Comparison of ENCODE assay signal across 8 cellular contexts in genomic region chr9:85741875-85742629, GRCh38. TPM values are rescaled to one million over a fixed set of nuclear protein-coding genes. Genes with fewer than 3 reads are reported as not detected.
DNase-seq lines count a peak whose midpoint lies in the region; ATAC-seq and TF ChIP-seq lines count a peak whose summit lies in the region.

TSS of gene AGTPBP1 (minus strand) at chr9:85741954. CDS start at chr9:85712533, 29,421 bp downstream.

- no peaks in the 10 kb centered on the region for H3K4me1 ChIP-seq in prostate gland (replicated peaks)

- no peaks in the 10 kb centered on the region for H3K9me3 ChIP-seq in prostate gland

- WGBS in prostate gland, result 0% methylated on average over 35 of the region's 78 CpGs

- DNase-seq in GM13976 (ENCODE audit: low spot score) (peak; percentile 96), NCI-H146 (lab: John Stamatoyannopoulos, UW) (peak; percentile 87), amniotic epithelial cell (ENCODE audit: low read depth) (peak; percentile 85), left cardiac atrium (peak; percentile 97), prostate gland (ENCODE audit: low spot score) (peak; percentile 95), ureter (ENCODE audit: low spot score) (peak; percentile 94)

- ATAC-seq in HG02852 (IDR thresholded peaks at IDR 0.05; ENCODE audit: unreplicated experiment), result peak; percentile 81
- ATAC-seq in left cardiac atrium, result peak; percentile 98 to 99

- TF ChIP-seq CTCF in GM13976 (IDR thresholded peaks at IDR 0.05; ENCODE audit: borderline replicate concordance, control extremely low read depth, extremely low read depth, insufficient read depth, missing control alignments) (no peak), prostate gland (IDR thresholded peaks at IDR 0.05) (no peak)

- H3K4me3 ChIP-seq in prostate gland, result peak within 1 kb of the TSS; percentile 81 to 82

- peak within 1 kb of the TSS; percentile 84 to 86 for H3K27ac ChIP-seq in prostate gland

- H3K27me3 ChIP-seq in prostate gland (replicated peaks; ENCODE audit: insufficient read depth), result no peaks in the 10 kb centered on the region

- TF ChIP-seq POLR2A in prostate gland (IDR thresholded peaks at IDR 0.05), result peak; percentile 51

- no peaks in the 10 kb centered on the region for H3K36me3 ChIP-seq in prostate gland

- intact Hi-C loops in T-helper 1 cell treated with Interleukin-12 subunit alpha and Interleukin-12 subunit beta and Interleukin-4 antibody, amounts not matched to agents 30 ng/mL and 1 ng/mL, for 36 hours (cut with micrococcal nuclease), result loop anchor here (1.0 to 10.0 kb wide), 12 partner anchors 44 to 1820 kb away; partner anchors contain the start of genes GAS1, GOLM1, ISCA1 and KIF27
- intact Hi-C loops in left cardiac atrium (cut with DNase I), result no loop called here
- intact Hi-C loops in prostate gland (cut with DNase I), result no loop called here

- in situ Hi-C loops in GM13976 (cut with MboI; ENCODE audit: low sequenced_read_pairs, unreplicated experiment), result no loop called here

RNA-seq across cellular contexts. Expression of gene AGTPBP1, which starts in this region (rescaled TPM):
- 27.6 and 29.2 TPM in 2 replicates for total RNA-seq in T-helper 1 cell treated with Interleukin-12 subunit alpha and Interleukin-12 subunit beta and Interleukin-4 antibody, amounts not matched to agents 30 ng/mL and 1 ng/mL, for 36 hours
- 10 to 100 TPM; 40.8 to 42.9 TPM for total RNA-seq in left cardiac atrium
- total RNA-seq in prostate gland, result 10 to 100 TPM in 1 of 2 donors, 1 to 10 TPM in 1; 10.0 to 10.5 TPM
- total RNA-seq in ureter, result 18.1 TPM

Comparison
In these comparisons a context has a peak if more than half of its experiments do, and no peak if none do; other contexts are left out.
1. Peak in every context shown above with its lines: DNase-seq, ATAC-seq, H3K4me3 ChIP-seq and H3K27ac ChIP-seq.